In the genomic region with DNA sequence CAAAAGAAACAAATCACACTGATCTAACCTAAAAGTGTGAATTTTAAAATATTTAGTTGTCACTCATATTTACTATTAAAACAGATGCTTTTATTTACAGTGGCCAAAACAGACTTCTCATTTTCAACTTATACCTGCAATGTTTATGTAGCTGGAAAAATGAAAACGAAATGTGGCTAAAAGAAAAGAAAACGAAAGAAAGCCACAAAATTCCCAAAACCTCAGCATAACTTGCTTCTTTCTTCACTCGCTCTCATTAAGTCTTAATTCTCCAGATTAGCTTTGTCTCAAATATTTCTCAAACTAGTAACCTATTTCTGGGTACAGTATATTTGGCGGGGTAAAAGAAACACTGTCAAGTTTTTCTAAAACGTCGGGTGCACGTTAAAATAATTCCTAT, we compare ENCODE assay signal across 2 cellular contexts.
TF ChIP-seq lines count a peak whose summit lies in the region.

No MANE protein-coding gene starts in this region.

TF ChIP-seq in A549, 52 proteins besides CTCF, POLR2A, EP300 and RAD21 (continued from another document):
- TF ChIP-seq, protein P1, sequence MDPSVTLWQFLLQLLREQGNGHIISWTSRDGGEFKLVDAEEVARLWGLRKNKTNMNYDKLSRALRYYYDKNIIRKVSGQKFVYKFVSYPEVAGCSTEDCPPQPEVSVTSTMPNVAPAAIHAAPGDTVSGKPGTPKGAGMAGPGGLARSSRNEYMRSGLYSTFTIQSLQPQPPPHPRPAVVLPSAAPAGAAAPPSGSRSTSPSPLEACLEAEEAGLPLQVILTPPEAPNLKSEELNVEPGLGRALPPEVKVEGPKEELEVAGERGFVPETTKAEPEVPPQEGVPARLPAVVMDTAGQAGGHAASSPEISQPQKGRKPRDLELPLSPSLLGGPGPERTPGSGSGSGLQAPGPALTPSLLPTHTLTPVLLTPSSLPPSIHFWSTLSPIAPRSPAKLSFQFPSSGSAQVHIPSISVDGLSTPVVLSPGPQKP (IDR thresholded peaks at IDR 0.05; ENCODE audit: low read depth, low read length): no peak

TF ChIP-seq in IMR-90, 13 proteins besides CTCF, POLR2A, EP300 and RAD21 (continued from another document):
- TF ChIP-seq, protein P2, sequence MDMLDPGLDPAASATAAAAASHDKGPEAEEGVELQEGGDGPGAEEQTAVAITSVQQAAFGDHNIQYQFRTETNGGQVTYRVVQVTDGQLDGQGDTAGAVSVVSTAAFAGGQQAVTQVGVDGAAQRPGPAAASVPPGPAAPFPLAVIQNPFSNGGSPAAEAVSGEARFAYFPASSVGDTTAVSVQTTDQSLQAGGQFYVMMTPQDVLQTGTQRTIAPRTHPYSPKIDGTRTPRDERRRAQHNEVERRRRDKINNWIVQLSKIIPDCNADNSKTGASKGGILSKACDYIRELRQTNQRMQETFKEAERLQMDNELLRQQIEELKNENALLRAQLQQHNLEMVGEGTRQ (IDR thresholded peaks at IDR 0.05; ENCODE audit: low read depth, low read length): no peak
- no peak for TF ChIP-seq BHLHE40 (IDR thresholded peaks at IDR 0.05; ENCODE audit: low read depth, low read length)
- TF ChIP-seq RCOR1 (IDR thresholded peaks at IDR 0.05; ENCODE audit: insufficient replicate concordance, low read length): no peak
- no peak for TF ChIP-seq MXI1 (IDR thresholded peaks at IDR 0.05; ENCODE audit: borderline replicate concordance, low read depth, low read length)
- no peak for TF ChIP-seq MAFK (IDR thresholded peaks at IDR 0.05; ENCODE audit: low read depth, low read length)
- no peak for TF ChIP-seq MAZ (IDR thresholded peaks at IDR 0.05; ENCODE audit: borderline replicate concordance, low read depth, low read length)
- TF ChIP-seq CHD1 (IDR thresholded peaks at IDR 0.05; ENCODE audit: low read depth, low read length): no peak
TF ChIP-seq in IMR-90: peak in this region for 0.
